Comparison of ENCODE assay signal across 1 cellular context in the genomic region with DNA sequence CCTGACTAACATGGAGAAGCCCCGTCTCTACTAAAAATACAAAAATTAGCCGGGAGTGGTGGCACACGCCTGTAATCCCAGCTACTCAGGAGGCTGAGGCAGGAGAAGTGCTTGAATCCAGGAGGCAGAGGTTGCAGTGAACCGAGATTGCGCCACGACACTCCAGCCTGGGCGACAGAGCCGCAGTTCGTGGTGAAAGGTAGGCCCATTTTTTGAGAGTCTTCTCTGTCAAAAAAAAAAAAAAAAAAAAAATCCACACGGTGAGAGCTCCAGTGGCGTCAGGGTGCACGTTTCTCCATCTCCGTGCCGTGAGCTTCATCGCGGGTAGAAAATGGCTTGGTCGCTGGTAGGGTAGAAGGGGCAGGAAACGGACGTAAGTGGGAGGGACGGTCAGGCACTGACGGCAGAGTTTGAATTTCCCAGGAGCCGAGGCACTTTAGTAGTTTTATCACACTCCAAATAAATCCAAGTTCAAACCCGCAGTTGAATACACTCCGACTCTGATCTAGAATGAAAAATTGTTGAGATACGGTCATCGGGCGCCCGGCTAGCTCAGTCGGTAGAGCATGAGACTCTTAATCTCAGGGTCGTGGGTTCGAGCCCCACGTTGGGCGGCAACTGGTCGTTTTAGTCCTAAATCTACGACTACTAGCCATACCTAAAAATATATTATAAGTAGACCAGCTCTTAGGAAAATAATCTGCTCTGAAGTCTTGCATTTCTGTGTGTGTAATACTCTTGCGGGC.
TF ChIP-seq lines count a peak whose summit lies in the region.

No MANE protein-coding gene starts in this region.

TF ChIP-seq in HepG2, 621 proteins besides CTCF, POLR2A, EP300 and RAD21 (continues in another document):
- TF ChIP-seq ELF4 (CRISPR knock-in tag; IDR thresholded peaks at IDR 0.05; ENCODE audit: borderline replicate concordance) (0 out of 2 replicates have a peak, but pooled peaks have one; percentile 23), CREM (IDR thresholded peaks at IDR 0.05) (peak; percentile 49), CREM (CRISPR knock-in tag; IDR thresholded peaks at IDR 0.05) (no peak), ZNF879 (CRISPR knock-in tag; IDR thresholded peaks at IDR 0.05) (no peak), ZNF331 (CRISPR knock-in tag; IDR thresholded peaks at IDR 0.05) (peak; percentile 73; the same call in 1 of the 2 replicates), ZNF850 (CRISPR knock-in tag; conservative IDR thresholded peaks at IDR 0.05) (no peak), KDM2A (CRISPR knock-in tag; IDR thresholded peaks at IDR 0.05; ENCODE audit: borderline replicate concordance, low read depth) (peak; percentile 50; the same call in 1 of the 2 replicates), ZNF430 (CRISPR knock-in tag; IDR thresholded peaks at IDR 0.05) (0 out of 2 replicates have a peak, but pooled peaks have one; percentile 42), SMC3 (IDR thresholded peaks at IDR 0.05; ENCODE audit: low read length) (no peak), ZNF543 (CRISPR knock-in tag; IDR thresholded peaks at IDR 0.05) (no peak), SOX5 (CRISPR knock-in tag; IDR thresholded peaks at IDR 0.05; ENCODE audit: borderline replicate concordance) (peak; percentile 43; the same call in 1 of the 2 replicates), DNMT3B (CRISPR knock-in tag; conservative IDR thresholded peaks at IDR 0.05) (no peak), ZFAT (CRISPR knock-in tag; conservative IDR thresholded peaks at IDR 0.05) (no peak), XRCC5 (optimal IDR thresholded peaks at IDR 0.05; ENCODE audit: low read length) (peak; percentile 36), ISL2 (CRISPR knock-in tag; IDR thresholded peaks at IDR 0.05) (peak; percentile 23; the same call in 1 of the 2 replicates), ZNF777 (CRISPR knock-in tag; IDR thresholded peaks at IDR 0.05) (peak; percentile 46), ZSCAN20 (CRISPR knock-in tag; IDR thresholded peaks at IDR 0.05; ENCODE audit: borderline replicate concordance) (no peak), ZNF775 (CRISPR knock-in tag; IDR thresholded peaks at IDR 0.05; ENCODE audit: borderline replicate concordance) (no peak), ZFP36 (IDR thresholded peaks at IDR 0.05; ENCODE audit: borderline replicate concordance, low read depth, low read length, partially characterized antibody) (no peak), AHR (CRISPR knock-in tag; IDR thresholded peaks at IDR 0.05) (no peak; the same call in 1 of the 2 replicates), ZNF431 (CRISPR knock-in tag; IDR thresholded peaks at IDR 0.05; ENCODE audit: borderline replicate concordance, low read depth) (0 out of 2 replicates have a peak, but pooled peaks have one; percentile 15), GZF1 (CRISPR knock-in tag; IDR thresholded peaks at IDR 0.05) (no peak), SSRP1 (CRISPR knock-in tag; IDR thresholded peaks at IDR 0.05) (no peak), ATAD3A (CRISPR knock-in tag; IDR thresholded peaks at IDR 0.05) (no peak), ZNF558 (CRISPR knock-in tag; IDR thresholded peaks at IDR 0.05; ENCODE audit: borderline replicate concordance) (no peak), HOXA5 (CRISPR knock-in tag; IDR thresholded peaks at IDR 0.05) (peak; percentile 28; the same call in 1 of the 2 replicates), ZNF776 (CRISPR knock-in tag; IDR thresholded peaks at IDR 0.05) (no peak), RFXANK (CRISPR knock-in tag; IDR thresholded peaks at IDR 0.05) (no peak), U2AF1 (optimal IDR thresholded peaks at IDR 0.05; ENCODE audit: low read depth, low read length) (no peak), ZNF883 (CRISPR knock-in tag; IDR thresholded peaks at IDR 0.05; ENCODE audit: not compliant biosample characterization) (no peak), SALL1 (CRISPR knock-in tag; IDR thresholded peaks at IDR 0.05) (peak; percentile 32), SNAPC2 (CRISPR knock-in tag; IDR thresholded peaks at IDR 0.05) (no peak), AKAP8 (CRISPR knock-in tag; IDR thresholded peaks at IDR 0.05) (no peak), SAFB2 (CRISPR knock-in tag; IDR thresholded peaks at IDR 0.05; ENCODE audit: borderline replicate concordance, low read depth) (peak; percentile 31; the same call in 1 of the 2 replicates)
- TF ChIP-seq, protein P1, sequence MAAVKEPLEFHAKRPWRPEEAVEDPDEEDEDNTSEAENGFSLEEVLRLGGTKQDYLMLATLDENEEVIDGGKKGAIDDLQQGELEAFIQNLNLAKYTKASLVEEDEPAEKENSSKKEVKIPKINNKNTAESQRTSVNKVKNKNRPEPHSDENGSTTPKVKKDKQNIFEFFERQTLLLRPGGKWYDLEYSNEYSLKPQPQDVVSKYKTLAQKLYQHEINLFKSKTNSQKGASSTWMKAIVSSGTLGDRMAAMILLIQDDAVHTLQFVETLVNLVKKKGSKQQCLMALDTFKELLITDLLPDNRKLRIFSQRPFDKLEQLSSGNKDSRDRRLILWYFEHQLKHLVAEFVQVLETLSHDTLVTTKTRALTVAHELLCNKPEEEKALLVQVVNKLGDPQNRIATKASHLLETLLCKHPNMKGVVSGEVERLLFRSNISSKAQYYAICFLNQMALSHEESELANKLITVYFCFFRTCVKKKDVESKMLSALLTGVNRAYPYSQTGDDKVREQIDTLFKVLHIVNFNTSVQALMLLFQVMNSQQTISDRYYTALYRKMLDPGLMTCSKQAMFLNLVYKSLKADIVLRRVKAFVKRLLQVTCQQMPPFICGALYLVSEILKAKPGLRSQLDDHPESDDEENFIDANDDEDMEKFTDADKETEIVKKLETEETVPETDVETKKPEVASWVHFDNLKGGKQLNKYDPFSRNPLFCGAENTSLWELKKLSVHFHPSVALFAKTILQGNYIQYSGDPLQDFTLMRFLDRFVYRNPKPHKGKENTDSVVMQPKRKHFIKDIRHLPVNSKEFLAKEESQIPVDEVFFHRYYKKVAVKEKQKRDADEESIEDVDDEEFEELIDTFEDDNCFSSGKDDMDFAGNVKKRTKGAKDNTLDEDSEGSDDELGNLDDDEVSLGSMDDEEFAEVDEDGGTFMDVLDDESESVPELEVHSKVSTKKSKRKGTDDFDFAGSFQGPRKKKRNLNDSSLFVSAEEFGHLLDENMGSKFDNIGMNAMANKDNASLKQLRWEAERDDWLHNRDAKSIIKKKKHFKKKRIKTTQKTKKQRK (IDR thresholded peaks at IDR 0.05; ENCODE audit: low read length), result no peak
- TF ChIP-seq, protein P2, sequence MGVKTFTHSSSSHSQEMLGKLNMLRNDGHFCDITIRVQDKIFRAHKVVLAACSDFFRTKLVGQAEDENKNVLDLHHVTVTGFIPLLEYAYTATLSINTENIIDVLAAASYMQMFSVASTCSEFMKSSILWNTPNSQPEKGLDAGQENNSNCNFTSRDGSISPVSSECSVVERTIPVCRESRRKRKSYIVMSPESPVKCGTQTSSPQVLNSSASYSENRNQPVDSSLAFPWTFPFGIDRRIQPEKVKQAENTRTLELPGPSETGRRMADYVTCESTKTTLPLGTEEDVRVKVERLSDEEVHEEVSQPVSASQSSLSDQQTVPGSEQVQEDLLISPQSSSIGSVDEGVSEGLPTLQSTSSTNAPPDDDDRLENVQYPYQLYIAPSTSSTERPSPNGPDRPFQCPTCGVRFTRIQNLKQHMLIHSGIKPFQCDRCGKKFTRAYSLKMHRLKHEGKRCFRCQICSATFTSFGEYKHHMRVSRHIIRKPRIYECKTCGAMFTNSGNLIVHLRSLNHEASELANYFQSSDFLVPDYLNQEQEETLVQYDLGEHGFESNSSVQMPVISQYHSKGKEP (CRISPR knock-in tag; IDR thresholded peaks at IDR 0.05), result no peak
- TF ChIP-seq, protein P3, sequence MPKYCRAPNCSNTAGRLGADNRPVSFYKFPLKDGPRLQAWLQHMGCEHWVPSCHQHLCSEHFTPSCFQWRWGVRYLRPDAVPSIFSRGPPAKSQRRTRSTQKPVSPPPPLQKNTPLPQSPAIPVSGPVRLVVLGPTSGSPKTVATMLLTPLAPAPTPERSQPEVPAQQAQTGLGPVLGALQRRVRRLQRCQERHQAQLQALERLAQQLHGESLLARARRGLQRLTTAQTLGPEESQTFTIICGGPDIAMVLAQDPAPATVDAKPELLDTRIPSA (CRISPR knock-in tag; IDR thresholded peaks at IDR 0.05; ENCODE audit: borderline replicate concordance), result no peak
- TF ChIP-seq, protein P4, sequence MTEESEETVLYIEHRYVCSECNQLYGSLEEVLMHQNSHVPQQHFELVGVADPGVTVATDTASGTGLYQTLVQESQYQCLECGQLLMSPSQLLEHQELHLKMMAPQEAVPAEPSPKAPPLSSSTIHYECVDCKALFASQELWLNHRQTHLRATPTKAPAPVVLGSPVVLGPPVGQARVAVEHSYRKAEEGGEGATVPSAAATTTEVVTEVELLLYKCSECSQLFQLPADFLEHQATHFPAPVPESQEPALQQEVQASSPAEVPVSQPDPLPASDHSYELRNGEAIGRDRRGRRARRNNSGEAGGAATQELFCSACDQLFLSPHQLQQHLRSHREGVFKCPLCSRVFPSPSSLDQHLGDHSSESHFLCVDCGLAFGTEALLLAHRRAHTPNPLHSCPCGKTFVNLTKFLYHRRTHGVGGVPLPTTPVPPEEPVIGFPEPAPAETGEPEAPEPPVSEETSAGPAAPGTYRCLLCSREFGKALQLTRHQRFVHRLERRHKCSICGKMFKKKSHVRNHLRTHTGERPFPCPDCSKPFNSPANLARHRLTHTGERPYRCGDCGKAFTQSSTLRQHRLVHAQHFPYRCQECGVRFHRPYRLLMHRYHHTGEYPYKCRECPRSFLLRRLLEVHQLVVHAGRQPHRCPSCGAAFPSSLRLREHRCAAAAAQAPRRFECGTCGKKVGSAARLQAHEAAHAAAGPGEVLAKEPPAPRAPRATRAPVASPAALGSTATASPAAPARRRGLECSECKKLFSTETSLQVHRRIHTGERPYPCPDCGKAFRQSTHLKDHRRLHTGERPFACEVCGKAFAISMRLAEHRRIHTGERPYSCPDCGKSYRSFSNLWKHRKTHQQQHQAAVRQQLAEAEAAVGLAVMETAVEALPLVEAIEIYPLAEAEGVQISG (CRISPR knock-in tag; IDR thresholded peaks at IDR 0.05), result peak; percentile 47; the same call in 1 of the 2 replicates
- TF ChIP-seq, protein P5, sequence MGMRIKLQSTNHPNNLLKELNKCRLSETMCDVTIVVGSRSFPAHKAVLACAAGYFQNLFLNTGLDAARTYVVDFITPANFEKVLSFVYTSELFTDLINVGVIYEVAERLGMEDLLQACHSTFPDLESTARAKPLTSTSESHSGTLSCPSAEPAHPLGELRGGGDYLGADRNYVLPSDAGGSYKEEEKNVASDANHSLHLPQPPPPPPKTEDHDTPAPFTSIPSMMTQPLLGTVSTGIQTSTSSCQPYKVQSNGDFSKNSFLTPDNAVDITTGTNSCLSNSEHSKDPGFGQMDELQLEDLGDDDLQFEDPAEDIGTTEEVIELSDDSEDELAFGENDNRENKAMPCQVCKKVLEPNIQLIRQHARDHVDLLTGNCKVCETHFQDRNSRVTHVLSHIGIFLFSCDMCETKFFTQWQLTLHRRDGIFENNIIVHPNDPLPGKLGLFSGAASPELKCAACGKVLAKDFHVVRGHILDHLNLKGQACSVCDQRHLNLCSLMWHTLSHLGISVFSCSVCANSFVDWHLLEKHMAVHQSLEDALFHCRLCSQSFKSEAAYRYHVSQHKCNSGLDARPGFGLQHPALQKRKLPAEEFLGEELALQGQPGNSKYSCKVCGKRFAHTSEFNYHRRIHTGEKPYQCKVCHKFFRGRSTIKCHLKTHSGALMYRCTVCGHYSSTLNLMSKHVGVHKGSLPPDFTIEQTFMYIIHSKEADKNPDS (CRISPR knock-in tag; IDR thresholded peaks at IDR 0.05), result no peak
- TF ChIP-seq, protein P6, sequence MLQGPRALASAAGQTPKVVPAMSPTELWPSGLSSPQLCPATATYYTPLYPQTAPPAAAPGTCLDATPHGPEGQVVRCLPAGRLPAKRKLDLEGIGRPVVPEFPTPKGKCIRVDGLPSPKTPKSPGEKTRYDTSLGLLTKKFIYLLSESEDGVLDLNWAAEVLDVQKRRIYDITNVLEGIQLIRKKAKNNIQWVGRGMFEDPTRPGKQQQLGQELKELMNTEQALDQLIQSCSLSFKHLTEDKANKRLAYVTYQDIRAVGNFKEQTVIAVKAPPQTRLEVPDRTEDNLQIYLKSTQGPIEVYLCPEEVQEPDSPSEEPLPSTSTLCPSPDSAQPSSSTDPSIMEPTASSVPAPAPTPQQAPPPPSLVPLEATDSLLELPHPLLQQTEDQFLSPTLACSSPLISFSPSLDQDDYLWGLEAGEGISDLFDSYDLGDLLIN (CRISPR knock-in tag; IDR thresholded peaks at IDR 0.05; ENCODE audit: borderline replicate concordance), result no peak
- TF ChIP-seq, protein P7, sequence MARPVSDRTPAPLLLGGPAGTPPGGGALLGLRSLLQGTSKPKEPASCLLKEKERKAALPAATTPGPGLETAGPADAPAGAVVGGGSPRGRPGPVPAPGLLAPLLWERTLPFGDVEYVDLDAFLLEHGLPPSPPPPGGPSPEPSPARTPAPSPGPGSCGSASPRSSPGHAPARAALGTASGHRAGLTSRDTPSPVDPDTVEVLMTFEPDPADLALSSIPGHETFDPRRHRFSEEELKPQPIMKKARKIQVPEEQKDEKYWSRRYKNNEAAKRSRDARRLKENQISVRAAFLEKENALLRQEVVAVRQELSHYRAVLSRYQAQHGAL (CRISPR knock-in tag; IDR thresholded peaks at IDR 0.05; ENCODE audit: not compliant biosample characterization), result no peak
- TF ChIP-seq, protein P8, sequence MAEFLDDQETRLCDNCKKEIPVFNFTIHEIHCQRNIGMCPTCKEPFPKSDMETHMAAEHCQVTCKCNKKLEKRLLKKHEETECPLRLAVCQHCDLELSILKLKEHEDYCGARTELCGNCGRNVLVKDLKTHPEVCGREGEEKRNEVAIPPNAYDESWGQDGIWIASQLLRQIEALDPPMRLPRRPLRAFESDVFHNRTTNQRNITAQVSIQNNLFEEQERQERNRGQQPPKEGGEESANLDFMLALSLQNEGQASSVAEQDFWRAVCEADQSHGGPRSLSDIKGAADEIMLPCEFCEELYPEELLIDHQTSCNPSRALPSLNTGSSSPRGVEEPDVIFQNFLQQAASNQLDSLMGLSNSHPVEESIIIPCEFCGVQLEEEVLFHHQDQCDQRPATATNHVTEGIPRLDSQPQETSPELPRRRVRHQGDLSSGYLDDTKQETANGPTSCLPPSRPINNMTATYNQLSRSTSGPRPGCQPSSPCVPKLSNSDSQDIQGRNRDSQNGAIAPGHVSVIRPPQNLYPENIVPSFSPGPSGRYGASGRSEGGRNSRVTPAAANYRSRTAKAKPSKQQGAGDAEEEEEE (CRISPR knock-in tag; IDR thresholded peaks at IDR 0.05; ENCODE audit: borderline replicate concordance), result no peak
- TF ChIP-seq, protein P9, sequence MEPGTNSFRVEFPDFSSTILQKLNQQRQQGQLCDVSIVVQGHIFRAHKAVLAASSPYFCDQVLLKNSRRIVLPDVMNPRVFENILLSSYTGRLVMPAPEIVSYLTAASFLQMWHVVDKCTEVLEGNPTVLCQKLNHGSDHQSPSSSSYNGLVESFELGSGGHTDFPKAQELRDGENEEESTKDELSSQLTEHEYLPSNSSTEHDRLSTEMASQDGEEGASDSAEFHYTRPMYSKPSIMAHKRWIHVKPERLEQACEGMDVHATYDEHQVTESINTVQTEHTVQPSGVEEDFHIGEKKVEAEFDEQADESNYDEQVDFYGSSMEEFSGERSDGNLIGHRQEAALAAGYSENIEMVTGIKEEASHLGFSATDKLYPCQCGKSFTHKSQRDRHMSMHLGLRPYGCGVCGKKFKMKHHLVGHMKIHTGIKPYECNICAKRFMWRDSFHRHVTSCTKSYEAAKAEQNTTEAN (CRISPR knock-in tag; conservative IDR thresholded peaks at IDR 0.05), result 0 out of 2 replicates have a peak, but pooled peaks have one; percentile 10
- TF ChIP-seq, protein P10, sequence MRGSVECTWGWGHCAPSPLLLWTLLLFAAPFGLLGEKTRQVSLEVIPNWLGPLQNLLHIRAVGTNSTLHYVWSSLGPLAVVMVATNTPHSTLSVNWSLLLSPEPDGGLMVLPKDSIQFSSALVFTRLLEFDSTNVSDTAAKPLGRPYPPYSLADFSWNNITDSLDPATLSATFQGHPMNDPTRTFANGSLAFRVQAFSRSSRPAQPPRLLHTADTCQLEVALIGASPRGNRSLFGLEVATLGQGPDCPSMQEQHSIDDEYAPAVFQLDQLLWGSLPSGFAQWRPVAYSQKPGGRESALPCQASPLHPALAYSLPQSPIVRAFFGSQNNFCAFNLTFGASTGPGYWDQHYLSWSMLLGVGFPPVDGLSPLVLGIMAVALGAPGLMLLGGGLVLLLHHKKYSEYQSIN (CRISPR knock-in tag; IDR thresholded peaks at IDR 0.05; ENCODE audit: borderline replicate concordance), result no peak
